In genomic region chr11:47641585-47642098, GRCh38 we compare ENCODE assay signal across 9 cellular contexts. TPM values are rescaled to one million over a fixed set of nuclear protein-coding genes. Genes with fewer than 3 reads are reported as not detected.
DNase-seq lines count a peak whose midpoint lies in the region; ATAC-seq and TF ChIP-seq lines count a peak whose summit lies in the region.
"Had no signal": no experiment of that assay in that cellular context is flagged by ENCODE, and none has a peak within 500 bp of the region (broad histone marks: within the 10 kb centered on the region; RNA-seq: fewer than 3 reads in every experiment).

No MANE protein-coding gene starts in this region.

- peak overlapping the region; percentile 96 for H3K4me3 Mint-ChIP-seq in CD8-positive, alpha-beta T cell
- H3K4me3 Mint-ChIP-seq in chondrocyte (ENCODE audit: unreplicated experiment), result peak overlapping the region; percentile 99
- H3K4me3 Mint-ChIP-seq in mesothelial cell of epicardium, result peak overlapping the region; percentile 94

- no peaks in the 10 kb centered on the region for H3K9me2 ChIP-seq in Loucy (replicated peaks; ENCODE audit: low read depth, low read length)

- no peaks in the 10 kb centered on the region for H3K9me3 Mint-ChIP-seq in CD8-positive, alpha-beta T cell
- H3K9me3 Mint-ChIP-seq in chondrocyte (ENCODE audit: low read depth), result no peaks in the 10 kb centered on the region
- no peaks in the 10 kb centered on the region for H3K9me3 Mint-ChIP-seq in mesothelial cell of epicardium

- H2AFZ ChIP-seq in Loucy (ENCODE audit: low read length), result peak overlapping the region; percentile 70

- H3K27ac ChIP-seq in CD8-positive, alpha-beta T cell (ENCODE audit: low read depth, low read length), result peak overlapping the region; percentile 55

- peaks cover 32% of the 10 kb centered on the region for H3K4me1 Mint-ChIP-seq in CD8-positive, alpha-beta T cell (ENCODE audit: low read depth)
- H3K4me1 Mint-ChIP-seq in chondrocyte (ENCODE audit: low read depth) (peaks cover 21% of the 10 kb centered on the region), mesothelial cell of epicardium (peaks cover 22% of the 10 kb centered on the region)

- CTCF ChIA-PET in CD8-positive, alpha-beta T cell (lab: Charles Lee), result no interaction called here

- H3K9ac ChIP-seq in Loucy (ENCODE audit: low read depth, low read length, poor library complexity, severe bottlenecking), result peak overlapping the region; percentile 90

- H3K36me3 ChIP-seq in CD8-positive, alpha-beta T cell (ENCODE audit: insufficient read depth, low read length), result peaks cover 5% of the 10 kb centered on the region
- H3K36me3 ChIP-seq in Loucy (ENCODE audit: insufficient read depth, low read length), result peaks cover 8% of the 10 kb centered on the region; the same call in 1 of the 2 replicates

- peaks cover 29% of the 10 kb centered on the region for H3K36me3 Mint-ChIP-seq in CD8-positive, alpha-beta T cell
- H3K36me3 Mint-ChIP-seq in chondrocyte (ENCODE audit: low read depth) (peaks cover 3% of the 10 kb centered on the region), mesothelial cell of epicardium (peaks cover 8% of the 10 kb centered on the region)

- H4K20me1 ChIP-seq in Loucy (ENCODE audit: insufficient read depth, low read length, poor library complexity, severe bottlenecking), result peaks cover 10% of the 10 kb centered on the region

- peak overlapping the region; percentile 91 for H3K27ac Mint-ChIP-seq in CD8-positive, alpha-beta T cell
- peak overlapping the region; percentile 98 for H3K27ac Mint-ChIP-seq in chondrocyte (ENCODE audit: unreplicated experiment)
- peak overlapping the region; percentile 98 for H3K27ac Mint-ChIP-seq in mesothelial cell of epicardium

- peak overlapping the region; percentile 97 for H3K4me2 ChIP-seq in Loucy (ENCODE audit: low read depth, low read length, poor library complexity, severe bottlenecking)

- H3K4me1 ChIP-seq in CD8-positive, alpha-beta T cell (ENCODE audit: insufficient read depth, low read length), result peaks cover 18% of the 10 kb centered on the region
- H3K4me1 ChIP-seq in Loucy (ENCODE audit: insufficient read depth, low read length, poor library complexity, severe bottlenecking), result peaks cover 23% of the 10 kb centered on the region

- no peaks in the 10 kb centered on the region for H3K27me3 ChIP-seq in CD8-positive, alpha-beta T cell (ENCODE audit: insufficient read depth, low read length)
- H3K27me3 ChIP-seq in Loucy (ENCODE audit: insufficient read depth, low read length, poor library complexity, severe bottlenecking), result no peaks in the 10 kb centered on the region

- no peaks in the 10 kb centered on the region for H3F3A ChIP-seq in Loucy (ENCODE audit: low read depth)

- H3K9me3 ChIP-seq in CD8-positive, alpha-beta T cell (ENCODE audit: low read length), result no peaks in the 10 kb centered on the region
- H3K9me3 ChIP-seq in Loucy (ENCODE audit: insufficient read depth, low read depth, low read length), result no peaks in the 10 kb centered on the region

- no peak for ATAC-seq in CD8-positive, alpha-beta T cell
- no peak for ATAC-seq in HG03378 (IDR thresholded peaks at IDR 0.05; ENCODE audit: unreplicated experiment)
- ATAC-seq in HG03196 (IDR thresholded peaks at IDR 0.05; ENCODE audit: unreplicated experiment), result no peak

- peak overlapping the region; percentile 42 for H3K4me3 ChIP-seq in CD8-positive, alpha-beta T cell (ENCODE audit: low read depth, low read length)
- peak overlapping the region; percentile 89 for H3K4me3 ChIP-seq in Loucy (ENCODE audit: low read length, poor library complexity, severe bottlenecking)

- H3K79me2 ChIP-seq in Loucy (ENCODE audit: insufficient read depth, low read length), result peaks cover 38% of the 10 kb centered on the region

- TF ChIP-seq CTCF in CD8-positive, alpha-beta T cell (IDR thresholded peaks at IDR 0.05), result no peak
- TF ChIP-seq CTCF in Loucy (conservative IDR thresholded peaks at IDR 0.05; ENCODE audit: low read length), result no peak
- TF ChIP-seq CTCF in chondrocyte (IDR thresholded peaks at IDR 0.05), result no peak
- TF ChIP-seq CTCF in mesothelial cell of epicardium (IDR thresholded peaks at IDR 0.05; ENCODE audit: unreplicated experiment), result no peak

- no peaks in the 10 kb centered on the region for H3K27me3 Mint-ChIP-seq in CD8-positive, alpha-beta T cell (ENCODE audit: low read depth)
- H3K27me3 Mint-ChIP-seq in chondrocyte (ENCODE audit: low read depth) (no peaks in the 10 kb centered on the region), mesothelial cell of epicardium (ENCODE audit: low read depth) (no peaks in the 10 kb centered on the region)

- POLR2A ChIA-PET in CD8-positive, alpha-beta T cell (lab: Charles Lee), result no interaction called here

- intact Hi-C loops in CD8-positive, alpha-beta T cell (cut with DNase I, micrococcal nuclease), result loop anchor here (1.0 to 10.0 kb wide), 15 partner anchors 62 to 941 kb away; partner anchors contain the start of genes AGBL2 (in 2 of the 2), CELF1 (in 2 of the 2), NUP160 (in 2 of the 2) and ARHGAP1 (in 1 of the 2)

- no peak for DNase-seq in CD8-positive, alpha-beta T cell
- no peak for DNase-seq in chondrocyte (ENCODE audit: low spot score)
- no peak for DNase-seq in mesothelial cell of epicardium (ENCODE audit: low spot score in 2 of 2, unreplicated experiment in 2 of 2)
- DNase-seq in kidney glomerular epithelial cell (lab: John Stamatoyannopoulos, UW), result no peak
- DNase-seq in COLO829 (ENCODE audit: low spot score), result no peak

RNA-seq across cellular contexts. Expression of gene MTCH2, which starts 0.7 kb away (rescaled TPM):
- total RNA-seq in CD8-positive, alpha-beta T cell, result 10 to 100 TPM; 16.4 to 19.5 TPM
- total RNA-seq in chondrocyte (94.3 to 107 TPM (median 99.7 TPM) in 3 replicates), mesothelial cell of epicardium (53.5 to 59.1 TPM (median 54.4 TPM) in 3 replicates)

RNA-seq across cellular contexts. Expression of gene C1QTNF4, which starts 47.4 kb away (rescaled TPM):
- under 1 TPM in 1 of 2 experiments, not detected in 1; 0.46 TPM for total RNA-seq in CD8-positive, alpha-beta T cell
- total RNA-seq in chondrocyte, result 0.40 to 0.41 TPM in 2 of 3 replicates, not detected in the other
- total RNA-seq in mesothelial cell of epicardium, result 4.7 to 5.6 TPM (median 4.7 TPM) in 3 replicates
- total RNA-seq: RPMI7951 had no signal

RNA-seq across cellular contexts. Expression of gene FAM180B, which starts 55.2 kb away (rescaled TPM):
- under 1 TPM; 0.38 to 0.39 TPM for total RNA-seq in CD8-positive, alpha-beta T cell
- total RNA-seq in chondrocyte (not detected in 3 replicates), mesothelial cell of epicardium (0.18 to 0.36 TPM (median 0.27 TPM) in 3 replicates)
- total RNA-seq: RPMI7951 had no signal
